ENCODE assay signal across 8 cellular contexts in genomic region chr22:50243704-50244419, GRCh38. TPM values are rescaled to one million over a fixed set of nuclear protein-coding genes. Genes with fewer than 3 reads are reported as not detected.
A peak's percentile ranks its signal among the peaks of the same experiment; 100 is the strongest.
DNase-seq lines count a peak whose midpoint lies in the region; ATAC-seq and TF ChIP-seq lines count a peak whose summit lies in the region.

No MANE protein-coding gene starts in this region.

- H3K27me3 ChIP-seq in iPS-15b (ENCODE audit: control insufficient read depth, insufficient read depth, low read length), result no peaks in the 10 kb centered on the region

- POLR2A ChIA-PET in WTC11 (lab: Charles Lee), result no interaction called here

- DNase-seq in activated naive CD4-positive, alpha-beta T cell treated with anti-CD3 and anti-CD28 coated beads, Interleukin-2, amount 10 ng/mL, durations not matched to agents 7 days and 5 days, result no peak
- no peak for DNase-seq in activated naive CD4-positive, alpha-beta T cell treated with Interleukin-2 at 50 U/mL for 16 hours
- DNase-seq in WTC11 (ENCODE audit: low spot score) (no peak), NCI-H1930 (lab: John Stamatoyannopoulos, UW) (no peak), SK-N-DZ (ENCODE audit: low spot score) (no peak), NCI-H2081 (lab: John Stamatoyannopoulos, UW) (no peak)
- no peak for DNase-seq in stimulated activated naive CD8-positive, alpha-beta T cell treated with anti-CD3 and anti-CD28 coated beads, Interleukin-15, amount 100 ng/mL, for 72 hours

- H3K36me3 ChIP-seq in iPS-15b (ENCODE audit: control insufficient read depth, insufficient read depth, low read length), result peaks cover 16% of the 10 kb centered on the region

- peaks cover 21% of the 10 kb centered on the region for H3K36me3 Mint-ChIP-seq in activated naive CD4-positive, alpha-beta T cell treated with anti-CD3 and anti-CD28 coated beads, Interleukin-2, amount 10 ng/mL, durations not matched to agents 7 days and 5 days
- H3K36me3 Mint-ChIP-seq in WTC11, result 0 out of 2 replicates have a peak, but pooled peaks cover 2% of the 10 kb centered on the region

- H3K4me1 ChIP-seq in iPS-15b (ENCODE audit: control insufficient read depth, insufficient read depth, low read length), result peaks cover 4% of the 10 kb centered on the region

- no peak for TF ChIP-seq CTCF in WTC11 (IDR thresholded peaks at IDR 0.05)

- H3K4me1 Mint-ChIP-seq in activated naive CD4-positive, alpha-beta T cell treated with anti-CD3 and anti-CD28 coated beads, Interleukin-2, amount 10 ng/mL, durations not matched to agents 7 days and 5 days, result peaks cover 53% of the 10 kb centered on the region
- H3K4me1 Mint-ChIP-seq in WTC11, result peaks cover 16% of the 10 kb centered on the region
- H3K4me1 Mint-ChIP-seq in stimulated activated naive CD8-positive, alpha-beta T cell treated with anti-CD3 and anti-CD28 coated beads, Interleukin-15, amount 100 ng/mL, for 72 hours, result peaks cover 74% of the 10 kb centered on the region

- no peaks in the 10 kb centered on the region for H3K27me3 Mint-ChIP-seq in activated naive CD4-positive, alpha-beta T cell treated with anti-CD3 and anti-CD28 coated beads, Interleukin-2, amount 10 ng/mL, durations not matched to agents 7 days and 5 days
- no peaks in the 10 kb centered on the region for H3K27me3 Mint-ChIP-seq in WTC11 (ENCODE audit: low read depth)
- no peaks in the 10 kb centered on the region for H3K27me3 Mint-ChIP-seq in stimulated activated naive CD8-positive, alpha-beta T cell treated with anti-CD3 and anti-CD28 coated beads, Interleukin-15, amount 100 ng/mL, for 72 hours

- peak overlapping the region; percentile 93 for H3K4me3 ChIP-seq in iPS-15b (ENCODE audit: low read depth, low read length)

- H3K4me3 Mint-ChIP-seq in activated naive CD4-positive, alpha-beta T cell treated with anti-CD3 and anti-CD28 coated beads, Interleukin-2, amount 10 ng/mL, durations not matched to agents 7 days and 5 days, result peak overlapping the region; percentile 97
- peak overlapping the region; percentile 99 for H3K4me3 Mint-ChIP-seq in WTC11
- H3K4me3 Mint-ChIP-seq in stimulated activated naive CD8-positive, alpha-beta T cell treated with anti-CD3 and anti-CD28 coated beads, Interleukin-15, amount 100 ng/mL, for 72 hours, result peak overlapping the region; percentile 99 to 100

- no peak overlapping the region for H3K9ac ChIP-seq in iPS-15b (ENCODE audit: low read depth, low read length)

- H3K9me3 ChIP-seq in iPS-15b (ENCODE audit: control insufficient read depth, insufficient read depth, low read length), result no peaks in the 10 kb centered on the region

- peak overlapping the region; percentile 98 for H3K27ac Mint-ChIP-seq in activated naive CD4-positive, alpha-beta T cell treated with anti-CD3 and anti-CD28 coated beads, Interleukin-2, amount 10 ng/mL, durations not matched to agents 7 days and 5 days
- peak overlapping the region; percentile 99; the same call in 1 of the 2 replicates for H3K27ac Mint-ChIP-seq in WTC11
- H3K27ac Mint-ChIP-seq in stimulated activated naive CD8-positive, alpha-beta T cell treated with anti-CD3 and anti-CD28 coated beads, Interleukin-15, amount 100 ng/mL, for 72 hours, result peak overlapping the region; percentile 99 to 100

- H3K9me3 Mint-ChIP-seq in activated naive CD4-positive, alpha-beta T cell treated with anti-CD3 and anti-CD28 coated beads, Interleukin-2, amount 10 ng/mL, durations not matched to agents 7 days and 5 days, result no peaks in the 10 kb centered on the region
- no peaks in the 10 kb centered on the region for H3K9me3 Mint-ChIP-seq in WTC11
- no peaks in the 10 kb centered on the region for H3K9me3 Mint-ChIP-seq in stimulated activated naive CD8-positive, alpha-beta T cell treated with anti-CD3 and anti-CD28 coated beads, Interleukin-15, amount 100 ng/mL, for 72 hours

- CTCF ChIA-PET in activated naive CD4-positive, alpha-beta T cell treated with anti-CD3 and anti-CD28 coated beads, Interleukin-2, amount 10 ng/mL, durations not matched to agents 7 days and 5 days (lab: Charles Lee), result interaction anchor here (1.0 to 2.9 kb wide), 4 partner anchors 8 to 377 kb away, joined by 3 to 15 read pairs (median 4); no protein-coding TSS in a partner anchor
- CTCF ChIA-PET in WTC11 (lab: Charles Lee), result interaction anchor here (0.7 to 1.1 kb wide), 6 partner anchors 9 to 97 kb away, joined by 3 to 5 read pairs (median 3); partner anchors contain the start of gene PLXNB2

- ATAC-seq in WTC11, result no peak; the same call in 1 of the 2 replicates
- ATAC-seq in stimulated activated naive CD8-positive, alpha-beta T cell treated with anti-CD3 and anti-CD28 coated beads, Interleukin-15, amount 100 ng/mL, for 72 hours, result no peak

TF ChIP-seq in WTC11, 78 proteins besides CTCF, POLR2A, EP300 and RAD21:
- TF ChIP-seq, protein P1, sequence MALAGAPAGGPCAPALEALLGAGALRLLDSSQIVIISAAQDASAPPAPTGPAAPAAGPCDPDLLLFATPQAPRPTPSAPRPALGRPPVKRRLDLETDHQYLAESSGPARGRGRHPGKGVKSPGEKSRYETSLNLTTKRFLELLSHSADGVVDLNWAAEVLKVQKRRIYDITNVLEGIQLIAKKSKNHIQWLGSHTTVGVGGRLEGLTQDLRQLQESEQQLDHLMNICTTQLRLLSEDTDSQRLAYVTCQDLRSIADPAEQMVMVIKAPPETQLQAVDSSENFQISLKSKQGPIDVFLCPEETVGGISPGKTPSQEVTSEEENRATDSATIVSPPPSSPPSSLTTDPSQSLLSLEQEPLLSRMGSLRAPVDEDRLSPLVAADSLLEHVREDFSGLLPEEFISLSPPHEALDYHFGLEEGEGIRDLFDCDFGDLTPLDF (CRISPR knock-in tag; IDR thresholded peaks at IDR 0.05), result no peak

RNA-seq across cellular contexts. Expression of gene TUBGCP6, which starts 1.0 kb away (rescaled TPM):
- total RNA-seq in WTC11 (2021), result 36.3 to 45.4 TPM (median 40.8 TPM) in 3 replicates
- polyA plus RNA-seq in SK-N-DZ (2014; cell fraction: cytosol; rRNA removed), result 21.2 and 23.3 TPM in 2 replicates
- polyA plus RNA-seq in SK-N-DZ (2014; cell fraction: nucleus; rRNA removed), result 225 and 301 TPM in 2 replicates

RNA-seq across cellular contexts. Expression of gene HDAC10, which starts 7.2 kb away (rescaled TPM):
- total RNA-seq in WTC11 (2021), result 31.9 to 40.9 TPM (median 38.2 TPM) in 3 replicates
- polyA plus RNA-seq in SK-N-DZ (2014; cell fraction: cytosol; rRNA removed), result 14.2 and 18.3 TPM in 2 replicates
- 244 and 259 TPM in 2 replicates for polyA plus RNA-seq in SK-N-DZ (2014; cell fraction: nucleus; rRNA removed)

RNA-seq across cellular contexts. Expression of gene MAPK12, which starts 17.6 kb away (rescaled TPM):
- 26.9 to 31.0 TPM (median 28.8 TPM) in 3 replicates for total RNA-seq in WTC11 (2021)
- 84.1 and 85.6 TPM in 2 replicates for polyA plus RNA-seq in SK-N-DZ (2014; cell fraction: cytosol; rRNA removed)
- 421 and 514 TPM in 2 replicates for polyA plus RNA-seq in SK-N-DZ (2014; cell fraction: nucleus; rRNA removed)

RNA-seq across cellular contexts. Expression of gene MAPK11, which starts 26.3 kb away (rescaled TPM):
- total RNA-seq in WTC11 (2021), result 1.4 to 2.3 TPM (median 1.9 TPM) in 3 replicates
- polyA plus RNA-seq in SK-N-DZ (2014; cell fraction: cytosol; rRNA removed), result 12.7 and 14.7 TPM in 2 replicates
- 144 and 172 TPM in 2 replicates for polyA plus RNA-seq in SK-N-DZ (2014; cell fraction: nucleus; rRNA removed)

RNA-seq across cellular contexts. Expression of gene SELENOO, which starts 43.1 kb away (rescaled TPM):
- total RNA-seq in WTC11 (2021), result 27.0 to 29.8 TPM (median 28.8 TPM) in 3 replicates
- polyA plus RNA-seq in SK-N-DZ (2014; cell fraction: cytosol; rRNA removed), result 32.9 and 34.5 TPM in 2 replicates
- 120 and 155 TPM in 2 replicates for polyA plus RNA-seq in SK-N-DZ (2014; cell fraction: nucleus; rRNA removed)
